22 cellular contexts compared by ENCODE assay signal in the genomic region with DNA sequence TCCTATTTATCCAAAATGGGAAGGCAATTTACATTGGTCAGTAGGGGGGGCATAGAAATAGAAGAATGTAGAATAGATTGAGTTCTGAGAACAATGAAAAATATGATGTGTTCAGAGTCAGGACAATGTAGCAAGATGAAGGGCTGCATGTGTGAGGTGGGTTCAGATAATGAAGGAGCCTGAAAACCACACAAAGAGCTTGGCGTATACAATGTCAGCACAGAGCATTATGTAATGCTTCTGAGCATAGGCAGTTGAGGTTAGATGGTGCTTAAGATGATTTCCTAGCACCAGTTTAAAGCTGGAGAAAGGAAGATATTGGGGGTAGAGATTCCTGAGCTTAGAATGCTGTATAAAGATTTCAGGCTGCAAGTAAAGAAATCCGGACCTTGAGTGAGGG.
"Had no signal": no experiment of that assay in that cellular context is flagged by ENCODE, and none has a peak within 500 bp of the region (broad histone marks: within the 10 kb centered on the region; RNA-seq: fewer than 3 reads in every experiment).

No MANE protein-coding gene starts in this region.

- H3K27ac ChIP-seq: HL-60, SJSA1, SK-N-MC had no signal

- DNase-seq: KBM-7, MV-4-11, NCI-H1048, NCI-H1105, NCI-H1417, NCI-H146, NCI-H1694 treated with DMSO at 0.1 percent for 48 hours, NCI-H1930, NCI-H2081, NCI-H2107, NCI-H2171 treated with DMSO at 0.1 percent for 48 hours, NCI-H2227 treated with DMSO at 0.1 percent for 48 hours, NCI-H524, NCI-H526 treated with DMSO at 0.1 percent for 48 hours, NCI-H748 treated with DMSO at 0.1 percent for 48 hours, Right ventricle myocardium superior, RPMI8226, SIG-M5 had no signal

- H3K36me3 ChIP-seq: SJSA1 had no signal

- H3K4me1 ChIP-seq: SJSA1 had no signal

- H3K36me3 Mint-ChIP-seq: IgD-negative memory B cell had no signal

- H3K4me1 Mint-ChIP-seq: IgD-negative memory B cell had no signal

- H3K4me3 ChIP-seq: SJSA1, SK-N-MC had no signal

- H3K27ac Mint-ChIP-seq: IgD-negative memory B cell had no signal

- H3K27me3 ChIP-seq: SJSA1 had no signal

- H3K9me3 ChIP-seq: SJSA1 had no signal
